ENCODE assay signal across 8 cellular contexts in the genomic region with DNA sequence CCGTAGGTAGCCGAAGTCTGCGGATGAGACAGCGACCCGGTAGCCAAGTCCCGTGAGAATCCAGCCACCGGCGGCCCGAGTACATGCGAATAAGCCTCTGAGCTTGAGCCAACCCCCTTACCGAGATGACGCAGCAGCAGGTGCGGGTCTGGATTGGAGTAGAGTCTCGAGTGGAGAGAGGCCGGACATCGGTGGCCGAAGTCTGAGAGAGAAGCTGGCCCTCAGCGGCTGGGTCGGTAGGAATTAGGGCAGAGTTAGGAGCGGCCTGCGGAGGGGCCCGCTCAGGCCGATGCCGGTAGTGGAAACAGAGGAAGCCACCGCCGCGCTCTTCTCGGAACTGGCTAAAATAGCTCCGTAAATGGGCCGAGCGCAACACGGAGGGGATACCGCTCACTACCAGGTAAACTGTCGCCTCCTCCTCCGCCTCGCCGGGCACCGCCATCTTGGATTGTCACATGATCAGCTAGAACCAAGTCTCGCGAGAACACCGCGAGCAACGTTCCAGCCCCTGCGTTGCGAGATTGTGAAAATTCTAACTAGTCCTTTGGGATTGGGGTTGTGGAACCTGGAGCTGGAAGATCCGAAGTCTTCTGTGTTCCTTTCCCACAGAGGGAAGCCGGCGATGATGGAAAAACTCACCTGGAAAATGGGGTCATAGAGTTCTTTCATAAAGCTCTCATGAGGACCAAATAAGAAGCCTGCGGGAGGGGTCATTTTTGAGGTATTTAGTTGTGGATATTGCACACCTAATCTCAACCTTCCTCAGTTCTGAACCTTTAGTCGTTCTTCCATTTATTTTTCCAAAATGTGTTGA. TPM values are rescaled to one million over a fixed set of nuclear protein-coding genes. Genes with fewer than 3 reads are reported as not detected.
DNase-seq lines count a peak whose midpoint lies in the region; ATAC-seq lines count a peak whose summit lies in the region.

A gene with protein sequence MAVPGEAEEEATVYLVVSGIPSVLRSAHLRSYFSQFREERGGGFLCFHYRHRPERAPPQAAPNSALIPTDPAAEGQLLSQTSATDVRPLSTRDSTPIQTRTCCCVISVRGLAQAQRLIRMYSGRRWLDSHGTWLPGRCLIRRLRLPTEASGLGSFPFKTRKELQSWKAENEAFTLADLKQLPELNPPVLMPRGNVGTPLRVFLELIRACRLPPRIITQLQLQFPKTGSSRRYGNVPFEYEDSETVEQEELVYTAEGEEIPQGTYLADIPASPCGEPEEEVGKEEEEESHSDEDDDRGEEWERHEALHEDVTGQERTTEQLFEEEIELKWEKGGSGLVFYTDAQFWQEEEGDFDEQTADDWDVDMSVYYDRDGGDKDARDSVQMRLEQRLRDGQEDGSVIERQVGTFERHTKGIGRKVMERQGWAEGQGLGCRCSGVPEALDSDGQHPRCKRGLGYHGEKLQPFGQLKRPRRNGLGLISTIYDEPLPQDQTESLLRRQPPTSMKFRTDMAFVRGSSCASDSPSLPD (minus strand): TSS at position 467 of the 814 bp plus-strand sequence. CDS start 25 bp downstream, at position 442.

- peak; percentile 60 for ATAC-seq in GM18520 (IDR thresholded peaks at IDR 0.05; ENCODE audit: unreplicated experiment)
- peak; percentile 67 for ATAC-seq in HG03460 (IDR thresholded peaks at IDR 0.05; ENCODE audit: unreplicated experiment)

- H3K4me3 Mint-ChIP-seq in activated CD4-positive, alpha-beta T cell treated with anti-CD3 and anti-CD28 coated beads, Interleukin-2, amount 10 ng/mL, durations not matched to agents 7 days and 5 days, result peak within 1 kb of the TSS; percentile 91

- H3K27ac Mint-ChIP-seq in activated CD4-positive, alpha-beta T cell treated with anti-CD3 and anti-CD28 coated beads, Interleukin-2, amount 10 ng/mL, durations not matched to agents 7 days and 5 days, result peak within 1 kb of the TSS; percentile 99

- H3K36me3 Mint-ChIP-seq in activated CD4-positive, alpha-beta T cell treated with anti-CD3 and anti-CD28 coated beads, Interleukin-2, amount 10 ng/mL, durations not matched to agents 7 days and 5 days (ENCODE audit: low read depth), result peaks cover 12% of the 10 kb centered on the region

- H3K27me3 Mint-ChIP-seq in activated CD4-positive, alpha-beta T cell treated with anti-CD3 and anti-CD28 coated beads, Interleukin-2, amount 10 ng/mL, durations not matched to agents 7 days and 5 days, result no peaks in the 10 kb centered on the region

- CTCF ChIA-PET in activated CD4-positive, alpha-beta T cell treated with anti-CD3 and anti-CD28 coated beads, Interleukin-2, amount 10 ng/mL, durations not matched to agents 7 days and 5 days (lab: Charles Lee), result interaction anchor here (0.8 to 2.7 kb wide), 6 partner anchors 10 to 128 kb away, joined by 3 to 11 read pairs (median 3); a partner anchor contains a TSS

- DNase-seq in 8988T (peak; percentile 56), NCI-H524 treated with DMSO at 0.1 percent for 48 hours (lab: John Stamatoyannopoulos, UW) (peak; percentile 20), cortex of kidney (lab: John Stamatoyannopoulos, UW) (peak; percentile 15), kidney tubule cell (ENCODE audit: low spot score) (peak; percentile 94)
- peak; percentile 94 for DNase-seq in activated CD4-positive, alpha-beta T cell treated with anti-CD3 and anti-CD28 coated beads, Interleukin-2, amount 10 ng/mL, durations not matched to agents 7 days and 5 days
- peak; percentile 81 to 83 for DNase-seq in stimulated activated CD4-positive, alpha-beta T cell treated with anti-CD3 and anti-CD28 coated beads, Interleukin-15, amount 100 ng/mL, for 48 hours (ENCODE audit: low read depth in 2 of 2)

- peaks cover 35% of the 10 kb centered on the region for H3K4me1 Mint-ChIP-seq in activated CD4-positive, alpha-beta T cell treated with anti-CD3 and anti-CD28 coated beads, Interleukin-2, amount 10 ng/mL, durations not matched to agents 7 days and 5 days

- POLR2A ChIA-PET in activated CD4-positive, alpha-beta T cell treated with anti-CD3 and anti-CD28 coated beads, Interleukin-2, amount 10 ng/mL, durations not matched to agents 7 days and 5 days (lab: Charles Lee), result interaction anchor here (0.6 to 1.5 kb wide), 3 partner anchors 9 to 932 kb away, joined by 3 to 5 read pairs (median 3); no protein-coding TSS in a partner anchor

- no peaks in the 10 kb centered on the region for H3K9me3 Mint-ChIP-seq in activated CD4-positive, alpha-beta T cell treated with anti-CD3 and anti-CD28 coated beads, Interleukin-2, amount 10 ng/mL, durations not matched to agents 7 days and 5 days

RNA-seq across cellular contexts. Expression of the gene that starts here (rescaled TPM):
- 10 to 100 TPM; 14.0 to 14.8 TPM for total RNA-seq in activated CD4-positive, alpha-beta T cell treated with anti-CD3 and anti-CD28 coated beads, Interleukin-2, amount 10 ng/mL, durations not matched to agents 7 days and 5 days

Comparison
In these comparisons a context has a peak if more than half of its experiments do, and no peak if none do; other contexts are left out.
1. Peak in every context shown above with its lines: DNase-seq and ATAC-seq.
2. DNase-seq: peak in every context shown above with its lines; median percentile 94 in activated CD4-positive, alpha-beta T cell treated with anti-CD3 and anti-CD28 coated beads, Interleukin-2, amount 10 ng/mL, durations not matched to agents 7 days and 5 days; 94 in kidney tubule cell; 82 in stimulated activated CD4-positive, alpha-beta T cell treated with anti-CD3 and anti-CD28 coated beads, Interleukin-15, amount 100 ng/mL, for 48 hours; 56 in 8988T; 20 in NCI-H524 treated with DMSO at 0.1 percent for 48 hours; 15 in cortex of kidney.